In genomic region chr1:165564561-165564960, GRCh38 we compare ENCODE assay signal across 1 cellular context.
TF ChIP-seq lines count a peak whose summit lies in the region.

No MANE protein-coding gene starts in this region.

TF ChIP-seq in SK-N-SH, 30 proteins besides CTCF, POLR2A, EP300 and RAD21 (continued from another document):
- TF ChIP-seq USF2 (IDR thresholded peaks at IDR 0.05; ENCODE audit: borderline replicate concordance, low read depth, low read length) (no peak), MEF2A (IDR thresholded peaks at IDR 0.05; ENCODE audit: borderline replicate concordance, low read depth) (no peak), IRF3 (IDR thresholded peaks at IDR 0.05; ENCODE audit: low read depth, low read length) (no peak)
